13 cellular contexts compared by ENCODE assay signal in the genomic region with DNA sequence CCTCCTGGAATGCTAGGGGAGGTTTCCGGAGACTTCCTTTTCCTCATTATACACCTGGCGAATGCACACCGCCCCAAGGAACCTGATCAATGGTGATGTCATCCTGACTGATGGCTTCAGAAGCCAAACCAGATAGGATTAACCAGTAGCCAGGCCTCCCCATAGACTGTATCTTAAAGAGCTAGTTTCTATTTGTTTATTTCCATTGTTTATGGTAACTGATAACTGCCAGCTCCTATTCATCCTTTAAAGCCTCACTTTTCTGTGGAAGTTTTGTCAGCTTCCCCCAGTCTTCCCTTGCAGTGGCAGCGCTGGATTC. TPM values are rescaled to one million over a fixed set of nuclear protein-coding genes. Genes with fewer than 3 reads are reported as not detected.
DNase-seq lines count a peak whose midpoint lies in the region; ATAC-seq and TF ChIP-seq lines count a peak whose summit lies in the region.
"Had no signal": no experiment of that assay in that cellular context is flagged by ENCODE, and none has a peak within 500 bp of the region (broad histone marks: within the 10 kb centered on the region; RNA-seq: fewer than 3 reads in every experiment).

A gene with protein sequence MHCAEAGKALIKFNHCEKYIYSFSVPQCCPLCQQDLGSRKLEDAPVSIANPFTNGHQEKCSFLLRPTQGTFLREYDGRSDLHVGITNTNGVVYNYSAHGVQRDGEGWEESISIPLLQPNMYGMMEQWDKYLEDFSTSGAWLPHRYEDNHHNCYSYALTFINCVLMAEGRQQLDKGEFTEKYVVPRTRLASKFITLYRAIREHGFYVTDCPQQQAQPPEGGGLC (minus strand): TSS at position 27 of the 319 bp plus-strand sequence. CDS start 35 bp downstream, outside the sequence.

- H3K9me3 ChIP-seq in H9 (ENCODE audit: control insufficient read depth, low read depth, low read length) (no peaks in the 10 kb centered on the region), mucosa of stomach (ENCODE audit: control insufficient read depth, low read length) (no peaks in the 10 kb centered on the region)

- TF ChIP-seq CTCF in H9 (conservative IDR thresholded peaks at IDR 0.05): no peak

- H3K9ac ChIP-seq in H9 (ENCODE audit: extremely low read depth, insufficient read length, low read length): no peak within 1 kb of the TSS
- H3K9ac ChIP-seq in mucosa of stomach (ENCODE audit: low read length): peak within 1 kb of the TSS; percentile 71

- DNase-seq in H9 (no peak), NCI-H526 treated with DMSO at 0.1 percent for 48 hours (lab: John Stamatoyannopoulos, UW) (peak; percentile 22), NCI-H1417 treated with DMSO at 0.1 percent for 48 hours (lab: John Stamatoyannopoulos, UW) (no peak), NCI-H1048 (lab: John Stamatoyannopoulos, UW) (no peak), NAMALWA (ENCODE audit: low spot score) (no peak)
- DNase-seq: CD4-positive, alpha-beta memory T cell; MV-4-11; stimulated activated CD4-positive, alpha-beta T cell treated with anti-CD3 and anti-CD28 coated beads, Interleukin-12 subunit alpha, Interleukin-12 subunit beta, amount 100 ng/mL, for 4 hours; stimulated activated naive CD4-positive, alpha-beta T cell had no signal

- peak within 1 kb of the TSS; percentile 28 for H3K4me3 ChIP-seq in mucosa of stomach (ENCODE audit: low read length)

- H3K36me3 Mint-ChIP-seq in H9 (ENCODE audit: insufficient read depth in 1 of 3, low read depth in 3 of 3): no peaks in the 10 kb centered on the region
- H3K36me3 Mint-ChIP-seq: CD4-positive, alpha-beta memory T cell had no signal

- H4K91ac ChIP-seq in H9 (ENCODE audit: insufficient read length, low read depth, low read length): no peak within 1 kb of the TSS

- H3K4me1 ChIP-seq in H9 (ENCODE audit: insufficient read depth, low read length) (no peaks in the 10 kb centered on the region), mucosa of stomach (ENCODE audit: control insufficient read depth, insufficient read depth, low read length) (peaks cover 6% of the 10 kb centered on the region)

- H3K27ac Mint-ChIP-seq in H9: peak within 1 kb of the TSS; percentile 8 to 60 (median 49); a peak in 3 of 7 replicates
- H3K27ac Mint-ChIP-seq: CD4-positive, alpha-beta memory T cell had no signal

- H3K79me1 ChIP-seq in H9 (ENCODE audit: insufficient read depth, low read depth, low read length, poor library complexity, severe bottlenecking): no peaks in the 10 kb centered on the region

- no peaks in the 10 kb centered on the region for H3K27me3 ChIP-seq in H9 (ENCODE audit: insufficient read depth, low read length)
- H3K27me3 ChIP-seq in mucosa of stomach (ENCODE audit: control insufficient read depth, insufficient read depth, low read length): no peaks in the 10 kb centered on the region

- no peak within 1 kb of the TSS for H2BK5ac ChIP-seq in H9 (ENCODE audit: insufficient read length, low read length)

- H3K27ac ChIP-seq in H9 (ENCODE audit: insufficient read length, low read depth, low read length): no peak within 1 kb of the TSS

- no CpG with 5 or more reads among the region's 4 CpGs for WGBS in H9 (ENCODE audit: extremely low coverage, insufficient read length, low lambda C conversion rate)

- H3K23me2 ChIP-seq in H9 (ENCODE audit: insufficient read length, low read depth, low read length, poor library complexity, severe bottlenecking): no peaks in the 10 kb centered on the region

- ATAC-seq in esophagus mucosa (peak; percentile 97), GM18519 (IDR thresholded peaks at IDR 0.05; ENCODE audit: low FRiP score, unreplicated experiment) (no peak)

- no peak within 1 kb of the TSS for H2BK20ac ChIP-seq in H9 (ENCODE audit: low read depth, low read length, poor library complexity, severe bottlenecking)

- peak within 1 kb of the TSS in 1 of 2 experiments; percentile 46; a peak in 2 of 5 replicates for H3K4me3 Mint-ChIP-seq in H9
- H3K4me3 Mint-ChIP-seq: CD4-positive, alpha-beta memory T cell had no signal

- no peaks in the 10 kb centered on the region for H3K36me3 ChIP-seq in mucosa of stomach (ENCODE audit: control insufficient read depth, insufficient read depth, low read length)

- H2AK5ac ChIP-seq in H9 (ENCODE audit: insufficient read length, low read length): no peak within 1 kb of the TSS

- no peaks in the 10 kb centered on the region for H4K20me1 ChIP-seq in H9 (ENCODE audit: control insufficient read depth, insufficient read depth, insufficient read length)

- no peak within 1 kb of the TSS for H3K4ac ChIP-seq in H9 (ENCODE audit: low read depth, low read length)

- H2AFZ ChIP-seq in H9 (ENCODE audit: low read length): no peak within 1 kb of the TSS

- H2BK15ac ChIP-seq in H9 (ENCODE audit: low read depth, low read length): no peak within 1 kb of the TSS

- H3K56ac ChIP-seq in H9 (ENCODE audit: insufficient read length, low read depth, low read length): no peak within 1 kb of the TSS

- H3K18ac ChIP-seq in H9 (ENCODE audit: insufficient read length, low read depth, low read length): no peak within 1 kb of the TSS

- no peak within 1 kb of the TSS for H3T11ph ChIP-seq in H9 (ENCODE audit: low read length)

- no peak within 1 kb of the TSS for H4K8ac ChIP-seq in H9 (replicated peaks; ENCODE audit: insufficient read length, low read depth, low read length)

- H2BK12ac ChIP-seq in H9 (ENCODE audit: insufficient read length, low read depth, low read length): no peak within 1 kb of the TSS

- H3K4me2 ChIP-seq in H9 (ENCODE audit: insufficient read depth, insufficient read length, low read length): peak within 1 kb of the TSS; percentile 13

- no peaks in the 10 kb centered on the region for H3K79me2 ChIP-seq in H9 (ENCODE audit: insufficient read depth, low read length)

- H3K27me3 Mint-ChIP-seq in H9 (ENCODE audit: low read depth): 0 out of 2 replicates have a peak, but pooled peaks cover 3% of the 10 kb centered on the region

- H2BK120ac ChIP-seq in H9 (ENCODE audit: low read depth, low read length, poor library complexity, severe bottlenecking): no peak within 1 kb of the TSS

- no peak within 1 kb of the TSS for H3K14ac ChIP-seq in H9 (ENCODE audit: insufficient read depth, low read length)

- no peaks in the 10 kb centered on the region for H3K9me3 Mint-ChIP-seq in H9
- H3K9me3 Mint-ChIP-seq: CD4-positive, alpha-beta memory T cell had no signal

- no peak within 1 kb of the TSS for H3K23ac ChIP-seq in H9 (ENCODE audit: insufficient read length, low read depth, low read length)

- H3K4me1 Mint-ChIP-seq in H9: peaks cover 19 to 20% of the 10 kb centered on the region in 2 experiments

- H4K5ac ChIP-seq in H9 (ENCODE audit: insufficient read length, low read depth, low read length): no peak within 1 kb of the TSS

RNA-seq across cellular contexts. Expression of the gene that starts here (rescaled TPM):
- total RNA-seq in H9 (2021) (0.31 and 0.44 TPM in 2 replicates), esophagus mucosa (6.3 TPM)
- total RNA-seq: CD4-positive, alpha-beta memory T cell; lung microvascular endothelial cell had no signal
